ENCODE assay signal across 14 cellular contexts in the genomic region with DNA sequence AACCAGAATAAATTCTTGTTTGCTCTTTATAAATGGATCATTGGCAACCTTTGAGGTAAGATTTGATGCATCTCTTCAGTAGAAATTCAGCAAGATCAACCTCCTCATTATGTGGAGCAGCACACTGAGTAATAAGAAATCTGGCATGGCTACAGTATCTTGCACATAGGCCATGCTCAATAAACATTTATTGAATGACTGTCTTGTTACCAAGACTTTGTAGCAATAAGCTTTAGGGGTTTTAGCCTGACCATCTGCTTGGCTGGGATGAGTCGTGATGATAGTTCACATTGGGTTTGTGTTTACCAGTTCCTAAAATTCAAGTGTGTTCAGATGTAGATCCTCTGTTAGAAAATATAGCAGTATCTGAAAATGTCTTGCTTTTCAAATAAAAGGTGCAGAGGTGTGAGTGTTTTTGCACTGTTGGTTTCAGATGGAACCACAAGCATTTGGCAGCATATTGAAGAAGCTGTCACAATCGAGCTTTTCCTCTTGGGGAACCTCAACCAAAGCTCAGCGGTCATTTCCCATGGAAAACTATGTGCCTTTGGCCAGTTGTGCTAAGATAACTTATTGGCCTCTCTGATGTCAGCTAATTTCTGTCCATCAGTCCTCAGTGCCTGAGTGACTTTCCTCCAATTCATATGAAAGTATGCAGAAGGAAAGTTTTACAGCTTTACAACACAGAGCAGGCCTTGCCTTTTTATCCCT.
DNase-seq lines count a peak whose midpoint lies in the region; ATAC-seq and TF ChIP-seq lines count a peak whose summit lies in the region.
"Had no signal": no experiment of that assay in that cellular context is flagged by ENCODE, and none has a peak within 500 bp of the region (broad histone marks: within the 10 kb centered on the region; RNA-seq: fewer than 3 reads in every experiment).

No MANE protein-coding gene starts in this region.

- WGBS in IMR-90 (ENCODE audit: extremely low coverage in 2 of 2, insufficient read length in 1 of 2), 2 experiments = 50% methylated on average over 2 of the region's 3 CpGs; no CpG with 5 or more reads in 1 of the 2 experiments
- WGBS in adrenal gland, 4 donors = 66 to 82% (median 81%) methylated on average over 3 of the region's 3 CpGs
- 69% methylated on average over 3 of the region's 3 CpGs for WGBS in esophagus muscularis mucosa

- H3K4me1 ChIP-seq in IMR-90 (ENCODE audit: control insufficient read depth, insufficient read depth, low read length) = peaks cover 8% of the 10 kb centered on the region
- H3K4me1 ChIP-seq in adrenal gland (replicated peaks in 1 of 2) = no peaks in the 10 kb centered on the region
- peaks cover 0 to 14% (median 3%) of the 10 kb centered on the region in 4 donors for H3K4me1 ChIP-seq in esophagus muscularis mucosa
- H3K4me1 ChIP-seq: right atrium auricular region had no signal

- H4K20me1 ChIP-seq in IMR-90 (ENCODE audit: insufficient read depth, low read length) = no peaks in the 10 kb centered on the region

- no peak overlapping the region for H3K23ac ChIP-seq in IMR-90 (ENCODE audit: low read depth, low read length)

- no TSS peak for BruUV-seq in IMR-90 (replicated peaks; lab: Mats Ljungman, UMichigan)

- no peaks in the 10 kb centered on the region for H3K79me1 ChIP-seq in IMR-90 (ENCODE audit: low read depth in 1 of 2, low read length in 2 of 2)

- no peak overlapping the region for H3K56ac ChIP-seq in IMR-90 (ENCODE audit: extremely low read depth, insufficient read depth, low read length)

- H4K5ac ChIP-seq in IMR-90 (ENCODE audit: low read depth, low read length) = no peak overlapping the region

- peak overlapping the region; percentile 34; the same call in 1 of the 2 replicates for H2BK120ac ChIP-seq in IMR-90 (ENCODE audit: low read depth, low read length)

- in situ Hi-C loops in IMR-90 (cut with MboI; ENCODE audit: low sequenced_read_pairs) = no loop called here

- H3K36me3 ChIP-seq in IMR-90 (ENCODE audit: control insufficient read depth, insufficient read depth, low read length) (no peaks in the 10 kb centered on the region), adrenal gland (replicated peaks in 1 of 2) (no peaks in the 10 kb centered on the region), esophagus muscularis mucosa (no peaks in the 10 kb centered on the region)
- H3K36me3 ChIP-seq: right atrium auricular region had no signal

- peak overlapping the region in 1 of 2 experiments; percentile 4; a peak in 1 of 4 replicates for H4K8ac ChIP-seq in IMR-90 (ENCODE audit: low read depth in 2 of 2, low read length in 2 of 2)

- H3K14ac ChIP-seq in IMR-90 (replicated peaks; ENCODE audit: low read depth, low read length) = no peak overlapping the region

- H3K9me1 ChIP-seq in IMR-90 (ENCODE audit: insufficient read depth, low read length) = no peaks in the 10 kb centered on the region

- ATAC-seq in IMR-90 (ENCODE audit: low read depth) = peak; percentile 56

- H2BK15ac ChIP-seq in IMR-90 (ENCODE audit: low read depth, low read length) = no peak overlapping the region

- no peak overlapping the region for H3K9ac ChIP-seq in IMR-90 (ENCODE audit: low read depth, low read length)

- no peak for TF ChIP-seq EP300 in esophagus muscularis mucosa (IDR thresholded peaks at IDR 0.05)

- CTCF ChIA-PET in IMR-90 (lab: Yijun Ruan, JAX) = interaction anchor here (0.6 to 2.5 kb wide), 7 partner anchors 9 to 457 kb away, joined by 3 to 15 read pairs (median 3); no protein-coding TSS in a partner anchor

- no peak overlapping the region for H2BK20ac ChIP-seq in IMR-90 (ENCODE audit: low read depth, low read length)

- POLR2A ChIA-PET in IMR-90 (lab: Charles Lee; ENCODE audit: unreplicated experiment) = no interaction called here

- H4K91ac ChIP-seq in IMR-90 (ENCODE audit: insufficient read depth, low read depth, low read length) = no peak overlapping the region

- H3K27ac ChIP-seq in IMR-90 (ENCODE audit: insufficient read depth, low read length) (no peak overlapping the region), adrenal gland (no peak overlapping the region), esophagus muscularis mucosa (replicated peaks in 1 of 4) (no peak overlapping the region)
- H3K27ac ChIP-seq: right atrium auricular region had no signal

- H3K4me2 ChIP-seq in IMR-90 (ENCODE audit: low read depth, low read length) = peak overlapping the region; percentile 5; the same call in 1 of the 2 replicates

- TF ChIP-seq CTCF in AG10803 (conservative IDR thresholded peaks at IDR 0.05; ENCODE audit: low read length) = no peak
- no peak for TF ChIP-seq CTCF in IMR-90 (conservative IDR thresholded peaks at IDR 0.05; ENCODE audit: low read depth, low read length)
- TF ChIP-seq CTCF in choroid plexus epithelial cell (conservative IDR thresholded peaks at IDR 0.05; ENCODE audit: low read depth, low read length) = no peak
- TF ChIP-seq CTCF in adrenal gland (IDR thresholded peaks at IDR 0.05) = no peak
- TF ChIP-seq CTCF in esophagus muscularis mucosa (IDR thresholded peaks at IDR 0.05) = no peak

- dilution Hi-C loops in IMR-90 (cut with HindIII; ENCODE audit: low sequenced_read_pairs, unreplicated experiment) = no loop called here

- peak overlapping the region; percentile 49; the same call in 1 of the 2 replicates for H3K4ac ChIP-seq in IMR-90 (ENCODE audit: low read depth, low read length)

- H2BK5ac ChIP-seq in IMR-90 (ENCODE audit: low read depth, low read length, poor library complexity, severe bottlenecking) = peak overlapping the region; percentile 27

- TF ChIP-seq POLR2A in IMR-90 (IDR thresholded peaks at IDR 0.05; ENCODE audit: low read depth, low read length) = no peak
- TF ChIP-seq POLR2A in adrenal gland (IDR thresholded peaks at IDR 0.05) = no peak
- TF ChIP-seq POLR2A in esophagus muscularis mucosa (IDR thresholded peaks at IDR 0.05; ENCODE audit: low read depth) = no peak

- H3K4me3 ChIP-seq in AG10803 (ENCODE audit: low read length) (no peak overlapping the region), IMR-90 (ENCODE audit: insufficient read depth, low read depth, low read length) (no peak overlapping the region), choroid plexus epithelial cell (ENCODE audit: low read depth, low read length) (no peak overlapping the region), adrenal gland (no peak overlapping the region), esophagus muscularis mucosa (no peak overlapping the region)
- H3K4me3 ChIP-seq: right atrium auricular region had no signal

- no peak for TF ChIP-seq RAD21 in IMR-90 (IDR thresholded peaks at IDR 0.05; ENCODE audit: low read length)

- H2AK9ac ChIP-seq in IMR-90 (replicated peaks; ENCODE audit: low read depth, low read length, poor library complexity) = no peak overlapping the region

- H2AK5ac ChIP-seq in IMR-90 (ENCODE audit: low read depth, low read length) = no peak overlapping the region

- peak overlapping the region; percentile 7; the same call in 1 of the 2 replicates for H3K18ac ChIP-seq in IMR-90 (ENCODE audit: low read depth, low read length)

- DNase-seq in AG10803 (ENCODE audit: low read depth) (peak; percentile 77), IMR-90 (peak; percentile 88), choroid plexus epithelial cell (ENCODE audit: low read depth) (peak; percentile 32), kidney tubule cell (ENCODE audit: low spot score) (peak; percentile 40), adrenal gland (no peak), esophagus muscularis mucosa (ENCODE audit: extremely low spot score) (no peak)
- no peak for DNase-seq in activated CD8-positive, alpha-beta memory T cell treated with anti-CD3 and anti-CD28 coated beads, Interleukin-2, amount 50 U/mL, for 48 hours
- DNase-seq in effector CD4-positive, alpha-beta T cell = no peak
- DNase-seq: activated naive CD4-positive, alpha-beta T cell treated with anti-CD3 and anti-CD28 coated beads, Interleukin-2, amount 10 ng/mL, durations not matched to agents 7 days and 5 days; Calu3; GF-D8; H7; NCI-H187 treated with DMSO at 0.1 percent for 48 hours had no signal

- intact Hi-C loops in IMR-90 (cut with micrococcal nuclease) (no loop called here), adrenal gland (cut with DNase I) (no loop called here), esophagus muscularis mucosa (cut with DNase I) (no loop called here)

- H3K27me3 ChIP-seq in IMR-90 (ENCODE audit: control insufficient read depth, insufficient read depth, low read length) (no peaks in the 10 kb centered on the region), adrenal gland (no peaks in the 10 kb centered on the region), esophagus muscularis mucosa (no peaks in the 10 kb centered on the region)
- H3K27me3 ChIP-seq: right atrium auricular region had no signal

- H3K9me3 ChIP-seq in IMR-90 (ENCODE audit: control insufficient read depth, insufficient read depth, low read length) (no peaks in the 10 kb centered on the region), adrenal gland (replicated peaks in 1 of 3) (no peaks in the 10 kb centered on the region), esophagus muscularis mucosa (no peaks in the 10 kb centered on the region)
- H3K9me3 ChIP-seq: right atrium auricular region had no signal

- no peak overlapping the region for H2AFZ ChIP-seq in IMR-90 (replicated peaks; ENCODE audit: low read length, poor library complexity)

TF ChIP-seq in IMR-90, 13 proteins besides CTCF, POLR2A, EP300 and RAD21:
- TF ChIP-seq FOS (IDR thresholded peaks at IDR 0.05; ENCODE audit: low read depth, low read length) (peak; percentile 41; the same call in 1 of the 2 replicates), CEBPB (IDR thresholded peaks at IDR 0.05; ENCODE audit: low read depth, low read length) (peak; percentile 67), BHLHE40 (IDR thresholded peaks at IDR 0.05; ENCODE audit: low read depth, low read length) (no peak)
TF ChIP-seq in IMR-90: peak in this region for 2.

Comparison
In these comparisons a context has a peak if more than half of its experiments do, and no peak if none do; other contexts are left out.
1. DNase-seq: peak in AG10803 (single experiment), IMR-90 (single experiment), choroid plexus epithelial cell (single experiment) and kidney tubule cell (single experiment); none in adrenal gland (0 of 7), activated CD8-positive, alpha-beta memory T cell treated with anti-CD3 and anti-CD28 coated beads, Interleukin-2, amount 50 U/mL, for 48 hours (single experiment), esophagus muscularis mucosa (single experiment) and effector CD4-positive, alpha-beta T cell (single experiment).